Comparison of ENCODE assay signal across 30 cellular contexts in genomic region chr4:81919810-81920209, GRCh38.
DNase-seq lines count a peak whose midpoint lies in the region; ATAC-seq, FAIRE-seq and TF ChIP-seq lines count a peak whose summit lies in the region.
"Had no signal": no experiment of that assay in that cellular context is flagged by ENCODE, and none has a peak within 500 bp of the region (broad histone marks: within the 10 kb centered on the region; RNA-seq: fewer than 3 reads in every experiment).

No MANE protein-coding gene starts in this region.

- H3K4me1 ChIP-seq in GM12878 (ENCODE audit: control insufficient read depth, insufficient read depth, low read length) (no peaks in the 10 kb centered on the region), liver (ENCODE audit: control insufficient read depth in 4 of 4, insufficient read depth in 4 of 4, low read length in 3 of 4) (no peaks in the 10 kb centered on the region)
- H3K4me1 ChIP-seq: A549, body of pancreas, sigmoid colon had no signal

- DNase-seq in activated CD4-positive, alpha-beta memory T cell treated with anti-CD3 and anti-CD28 coated beads for 36 hours: peak; percentile 14
- DNase-seq in activated CD4-positive, alpha-beta memory T cell treated with anti-CD3 and anti-CD28 coated beads, Interleukin-2, amount 10 ng/mL, durations not matched to agents 7 days and 5 days: no peak
- DNase-seq in HK-2 (ENCODE audit: unreplicated experiment) (peak; percentile 16), GM12878 (ENCODE audit: low read depth, low spot score) (no peak), NCI-H1694 treated with DMSO at 0.1 percent for 48 hours (lab: John Stamatoyannopoulos, UW) (no peak)
- DNase-seq: activated CD4-positive, alpha-beta T cell treated with anti-CD3 and anti-CD28 coated beads for 1 hour; activated naive CD8-positive, alpha-beta T cell treated with anti-CD3 and anti-CD28 coated beads, Interleukin-2, amount 50 U/mL, for 24 hours; body of pancreas; gastrocnemius medialis; HFFc6; hippocampal formation; NCI-H1105; NCI-H2107; NCI-H446 treated with DMSO at 0.1 percent for 48 hours; NK-92 treated with Interleukin-12 subunit alpha and Interleukin-12 subunit beta, amount 100 ng/mL, for 24 hours; posterior cingulate gyrus; sigmoid colon; substantia nigra had no signal

- H3K27me3 ChIP-seq in GM12878 (replicated peaks in 1 of 2; ENCODE audit: control insufficient read depth in 2 of 2, insufficient read depth in 2 of 2, low read length in 1 of 2) (no peaks in the 10 kb centered on the region), liver (ENCODE audit: control insufficient read depth in 4 of 4, insufficient read depth in 4 of 4, low read length in 3 of 4) (no peaks in the 10 kb centered on the region)
- H3K27me3 ChIP-seq: body of pancreas, esophagus muscularis mucosa, gastrocnemius medialis, neural progenitor cell, sigmoid colon had no signal

- H3K27ac ChIP-seq in GM12878 (ENCODE audit: control insufficient read depth, insufficient read depth) (no peak overlapping the region), liver (ENCODE audit: low read depth in 1 of 2, low read length in 2 of 2) (no peak overlapping the region)
- H3K27ac ChIP-seq: A549, body of pancreas, esophagus muscularis mucosa, gastrocnemius medialis, neural progenitor cell, sigmoid colon, SK-N-MC had no signal

- no peak overlapping the region for H2AFZ ChIP-seq in GM12878 (ENCODE audit: control insufficient read depth, low read depth, low read length)
- H2AFZ ChIP-seq: neural progenitor cell had no signal

- H3K4me2 ChIP-seq in GM12878 (ENCODE audit: control insufficient read depth, insufficient read depth): no peak overlapping the region
- H3K4me2 ChIP-seq: A549, neural progenitor cell had no signal

- H3K4me3 ChIP-seq in GM12878 (no peak overlapping the region), liver (ENCODE audit: low read depth in 1 of 3, low read length in 3 of 3) (no peak overlapping the region)
- H3K4me3 ChIP-seq: A549, body of pancreas, esophagus muscularis mucosa, gastrocnemius medialis, lung, neural progenitor cell, sigmoid colon, SK-N-MC had no signal

- peak; percentile 60 for ATAC-seq in GM12878
- no peak for ATAC-seq in GM21360 (IDR thresholded peaks at IDR 0.05; ENCODE audit: unreplicated experiment)
- ATAC-seq in GM21576 (IDR thresholded peaks at IDR 0.05; ENCODE audit: unreplicated experiment): no peak
- ATAC-seq: activated naive CD8-positive, alpha-beta T cell treated with anti-CD3 and anti-CD28 coated beads, Interleukin-2, amount 50 U/mL, for 24 hours; activated T-helper 17 cell treated with anti-CD3 and anti-CD28 coated beads, Interleukin-2, amount 50 U/mL, for 72 hours; body of pancreas; gastrocnemius medialis had no signal

- no TSS peak for BruUV-seq in GM12878 (replicated peaks; lab: Mats Ljungman, UMichigan)

- no peaks in the 10 kb centered on the region for H4K20me1 ChIP-seq in GM12878 (ENCODE audit: control insufficient read depth, insufficient read depth)

- FAIRE-seq in GM12878 (lab: Jason Lieb, UNC): no peak
- FAIRE-seq: A549, islet of Langerhans, RCC 7860 had no signal

- 33% methylated on average over 1 of the region's 1 CpG for WGBS in GM12878 (ENCODE audit: insufficient coverage, insufficient replicate concordance, low lambda C conversion rate, missing lambda C conversion rate)
- 93% methylated on average over 1 of the region's 1 CpG for WGBS in liver

- H3K79me2 ChIP-seq in GM12878 (ENCODE audit: control insufficient read depth, insufficient read depth, low read length): no peaks in the 10 kb centered on the region

- TF ChIP-seq RAD21 in GM12878 (IDR thresholded peaks at IDR 0.05; ENCODE audit: insufficient read depth, low read depth, low read length) (no peak), liver (IDR thresholded peaks at IDR 0.05) (peak; percentile 34 to 53)

- H3K9ac ChIP-seq in GM12878 (ENCODE audit: control insufficient read depth, insufficient read depth, low read length) (no peak overlapping the region), liver (ENCODE audit: low read depth in 1 of 2, low read length in 2 of 2) (no peak overlapping the region)
- H3K9ac ChIP-seq: neural progenitor cell had no signal

- H3K9me3 ChIP-seq in GM12878 (replicated peaks; ENCODE audit: control insufficient read depth, insufficient read depth, low read length) (no peaks in the 10 kb centered on the region), liver (ENCODE audit: control insufficient read depth in 4 of 4, low read length in 3 of 4) (no peaks in the 10 kb centered on the region)
- H3K9me3 ChIP-seq: A549, body of pancreas, esophagus muscularis mucosa, gastrocnemius medialis, sigmoid colon had no signal

- H3K36me3 Mint-ChIP-seq in activated CD4-positive, alpha-beta memory T cell treated with anti-CD3 and anti-CD28 coated beads for 36 hours: no peaks in the 10 kb centered on the region
- no peaks in the 10 kb centered on the region for H3K36me3 Mint-ChIP-seq in activated CD4-positive, alpha-beta memory T cell treated with anti-CD3 and anti-CD28 coated beads, Interleukin-2, amount 10 ng/mL, durations not matched to agents 7 days and 5 days (ENCODE audit: low read depth)
- H3K36me3 Mint-ChIP-seq: neural progenitor cell had no signal

- in situ Hi-C loops in GM12878 (cut with MboI): no loop called here

- H3K4me1 Mint-ChIP-seq in activated CD4-positive, alpha-beta memory T cell treated with anti-CD3 and anti-CD28 coated beads for 36 hours (ENCODE audit: low read depth): peaks cover 2% of the 10 kb centered on the region
- H3K4me1 Mint-ChIP-seq in activated CD4-positive, alpha-beta memory T cell treated with anti-CD3 and anti-CD28 coated beads, Interleukin-2, amount 10 ng/mL, durations not matched to agents 7 days and 5 days: peaks cover 2% of the 10 kb centered on the region
- H3K4me1 Mint-ChIP-seq: activated T-helper 17 cell treated with anti-CD3 and anti-CD28 coated beads, Interleukin-2, amount 50 U/mL, for 72 hours had no signal

- H3K27ac Mint-ChIP-seq in activated CD4-positive, alpha-beta memory T cell treated with anti-CD3 and anti-CD28 coated beads for 36 hours: no peak overlapping the region
- H3K27ac Mint-ChIP-seq in activated CD4-positive, alpha-beta memory T cell treated with anti-CD3 and anti-CD28 coated beads, Interleukin-2, amount 10 ng/mL, durations not matched to agents 7 days and 5 days: no peak overlapping the region
- H3K27ac Mint-ChIP-seq: activated naive CD8-positive, alpha-beta T cell treated with anti-CD3 and anti-CD28 coated beads, Interleukin-2, amount 50 U/mL, for 24 hours; activated T-helper 17 cell treated with anti-CD3 and anti-CD28 coated beads, Interleukin-2, amount 50 U/mL, for 72 hours; HFFc6; neural progenitor cell; T-helper 2 cell treated with Interferon-gamma antibody and Interleukin-4, amounts not matched to agents 5 μg/mL and 100 μg/mL, for 36 hours had no signal

- no peaks in the 10 kb centered on the region for H3K9me3 Mint-ChIP-seq in activated CD4-positive, alpha-beta memory T cell treated with anti-CD3 and anti-CD28 coated beads for 36 hours
- H3K9me3 Mint-ChIP-seq in activated CD4-positive, alpha-beta memory T cell treated with anti-CD3 and anti-CD28 coated beads, Interleukin-2, amount 10 ng/mL, durations not matched to agents 7 days and 5 days: no peaks in the 10 kb centered on the region
- H3K9me3 Mint-ChIP-seq: activated naive CD8-positive, alpha-beta T cell treated with anti-CD3 and anti-CD28 coated beads, Interleukin-2, amount 50 U/mL, for 24 hours; activated T-helper 17 cell treated with anti-CD3 and anti-CD28 coated beads, Interleukin-2, amount 50 U/mL, for 72 hours; neural progenitor cell; T-helper 2 cell treated with Interferon-gamma antibody and Interleukin-4, amounts not matched to agents 5 μg/mL and 100 μg/mL, for 36 hours had no signal

- RAD21 ChIA-PET in GM12878 (lab: Charles Lee; ENCODE audit: unreplicated experiment): interaction anchor here (0.8 kb wide), 1 partner anchor 453 kb away, joined by 3 read pairs; no protein-coding TSS in a partner anchor

- no peak for TF ChIP-seq POLR2A in GM12878 (IDR thresholded peaks at IDR 0.05; ENCODE audit: low read depth, low read length)

- TF ChIP-seq CTCF in GM12878 (IDR thresholded peaks at IDR 0.05 in 2 of 3, conservative IDR thresholded peaks at IDR 0.05 in 1 of 3; ENCODE audit: control insufficient read depth in 2 of 3, extremely low read depth in 1 of 3, insufficient read depth in 1 of 3, low read depth in 3 of 3, low read length in 3 of 3) (no peak; a peak in 2 of 6 replicates), liver (IDR thresholded peaks at IDR 0.05; ENCODE audit: low read depth, low read length, missing input control) (no peak)

- SMC1A ChIA-PET in GM12878 (lab: Charles Lee; ENCODE audit: uncharacterized antibody, unreplicated experiment): interaction anchor here (1.6 kb wide), 1 partner anchor 453 kb away, joined by 4 read pairs; no protein-coding TSS in a partner anchor

- intact Hi-C loops in activated CD4-positive, alpha-beta memory T cell treated with anti-CD3 and anti-CD28 coated beads for 36 hours (cut with micrococcal nuclease): loop anchor here (2.0 to 5.0 kb wide), 3 partner anchors 282 to 513 kb away; no protein-coding TSS in a partner anchor
- intact Hi-C loops in GM12878 (cut with micrococcal nuclease; ENCODE audit: unreplicated experiment): loop anchor here (5.0 kb wide), 1 partner anchor 513 kb away; no protein-coding TSS in a partner anchor

- peaks cover 8% of the 10 kb centered on the region for H3K27me3 Mint-ChIP-seq in activated CD4-positive, alpha-beta memory T cell treated with anti-CD3 and anti-CD28 coated beads for 36 hours
- peaks cover 11% of the 10 kb centered on the region for H3K27me3 Mint-ChIP-seq in activated CD4-positive, alpha-beta memory T cell treated with anti-CD3 and anti-CD28 coated beads, Interleukin-2, amount 10 ng/mL, durations not matched to agents 7 days and 5 days

- H3K36me3 ChIP-seq in GM12878 (ENCODE audit: control insufficient read depth in 2 of 2, insufficient read depth in 2 of 2, low read length in 1 of 2): no peaks in the 10 kb centered on the region
- H3K36me3 ChIP-seq in liver (ENCODE audit: control insufficient read depth in 4 of 4, insufficient read depth in 3 of 4, low read depth in 1 of 4, low read length in 3 of 4): no peaks in the 10 kb centered on the region
- H3K36me3 ChIP-seq: esophagus muscularis mucosa, gastrocnemius medialis, neural progenitor cell, sigmoid colon had no signal

- CTCF ChIA-PET in activated CD4-positive, alpha-beta memory T cell treated with anti-CD3 and anti-CD28 coated beads for 36 hours (lab: Charles Lee): interaction anchor here (0.9 to 2.2 kb wide), 7 partner anchors 15 to 452 kb away, joined by 3 to 12 read pairs (median 5); no protein-coding TSS in a partner anchor
- CTCF ChIA-PET in activated CD4-positive, alpha-beta memory T cell treated with anti-CD3 and anti-CD28 coated beads, Interleukin-2, amount 10 ng/mL, durations not matched to agents 7 days and 5 days (lab: Charles Lee): interaction anchor here (1.2 to 1.4 kb wide), 3 partner anchors 11 to 453 kb away, joined by 3 to 6 read pairs (median 5); no protein-coding TSS in a partner anchor
- CTCF ChIA-PET in GM12878 (lab: Yijun Ruan, JAX): interaction anchor here (1.4 to 1.5 kb wide), 2 partner anchors 14 to 452 kb away, joined by 4 to 11 read pairs; no protein-coding TSS in a partner anchor

- no peak for TF ChIP-seq EP300 in GM12878 (IDR thresholded peaks at IDR 0.05; ENCODE audit: borderline replicate concordance in 1 of 2, control insufficient read depth in 1 of 2, low read depth in 2 of 2, low read length in 2 of 2)

- POLR2A ChIA-PET in activated CD4-positive, alpha-beta memory T cell treated with anti-CD3 and anti-CD28 coated beads for 36 hours (lab: Charles Lee): no interaction called here
- POLR2A ChIA-PET in activated CD4-positive, alpha-beta memory T cell treated with anti-CD3 and anti-CD28 coated beads, Interleukin-2, amount 10 ng/mL, durations not matched to agents 7 days and 5 days (lab: Charles Lee): no interaction called here
- POLR2A ChIA-PET in GM12878 (lab: Charles Lee): no interaction called here

- no peak overlapping the region for H3K4me3 Mint-ChIP-seq in activated CD4-positive, alpha-beta memory T cell treated with anti-CD3 and anti-CD28 coated beads for 36 hours
- no peak overlapping the region for H3K4me3 Mint-ChIP-seq in activated CD4-positive, alpha-beta memory T cell treated with anti-CD3 and anti-CD28 coated beads, Interleukin-2, amount 10 ng/mL, durations not matched to agents 7 days and 5 days
- H3K4me3 Mint-ChIP-seq: activated naive CD8-positive, alpha-beta T cell treated with anti-CD3 and anti-CD28 coated beads, Interleukin-2, amount 50 U/mL, for 24 hours; activated T-helper 17 cell treated with anti-CD3 and anti-CD28 coated beads, Interleukin-2, amount 50 U/mL, for 72 hours; HFFc6; neural progenitor cell; T-helper 2 cell treated with Interferon-gamma antibody and Interleukin-4, amounts not matched to agents 5 μg/mL and 100 μg/mL, for 36 hours had no signal

Comparison
In these comparisons a context has a peak if more than half of its experiments do, and no peak if none do; other contexts are left out.
1. DNase-seq: peak in activated CD4-positive, alpha-beta memory T cell treated with anti-CD3 and anti-CD28 coated beads for 36 hours (single experiment) and HK-2 (single experiment); none in activated CD4-positive, alpha-beta memory T cell treated with anti-CD3 and anti-CD28 coated beads, Interleukin-2, amount 10 ng/mL, durations not matched to agents 7 days and 5 days (single experiment), GM12878 (single experiment) and NCI-H1694 treated with DMSO at 0.1 percent for 48 hours (single experiment).